Comparison of ENCODE assay signal across 25 cellular contexts in genomic region chr6:16925461-16925860, GRCh38.
A peak's percentile ranks its signal among the peaks of the same experiment; 100 is the strongest.
DNase-seq lines count a peak whose midpoint lies in the region; ATAC-seq, FAIRE-seq and TF ChIP-seq lines count a peak whose summit lies in the region.
"Had no signal": no experiment of that assay in that cellular context is flagged by ENCODE, and none has a peak within 500 bp of the region (broad histone marks: within the 10 kb centered on the region; RNA-seq: fewer than 3 reads in every experiment).

No MANE protein-coding gene starts in this region.

- H2BK5ac ChIP-seq in IMR-90 (ENCODE audit: low read depth, low read length, poor library complexity, severe bottlenecking) = peak overlapping the region; percentile 83
- no peak overlapping the region for H2BK5ac ChIP-seq in mesenchymal stem cell (ENCODE audit: low read depth, low read length, poor library complexity, severe bottlenecking)

- H4K8ac ChIP-seq in IMR-90 (ENCODE audit: low read depth in 2 of 2, low read length in 2 of 2) (peak overlapping the region; percentile 74 to 96), mesenchymal stem cell (ENCODE audit: low read length) (no peak overlapping the region)

- H3K4me3 ChIP-seq in IMR-90 (ENCODE audit: insufficient read depth, low read depth, low read length) (no peak overlapping the region), astrocyte (ENCODE audit: insufficient read depth, low read depth, low read length) (no peak overlapping the region), mesenchymal stem cell (ENCODE audit: insufficient read depth in 1 of 2, low read depth in 1 of 2, low read length in 2 of 2) (no peak overlapping the region), SK-N-SH (ENCODE audit: low read depth in 2 of 2, low read length in 1 of 2) (no peak overlapping the region)
- H3K4me3 ChIP-seq: GM12878, Peyer's patch had no signal

- no peak overlapping the region for H2AFZ ChIP-seq in IMR-90 (replicated peaks; ENCODE audit: low read length, poor library complexity)
- H2AFZ ChIP-seq in astrocyte (ENCODE audit: low read depth, low read length) = no peak overlapping the region
- H2AFZ ChIP-seq in mesenchymal stem cell (ENCODE audit: low read depth, low read length) = no peak overlapping the region
- H2AFZ ChIP-seq in SK-N-SH (ENCODE audit: low read depth) = no peak overlapping the region

- ATAC-seq in IMR-90 (ENCODE audit: low read depth) = peak; percentile 42
- ATAC-seq in HG03097 (IDR thresholded peaks at IDR 0.05; ENCODE audit: low FRiP score, unreplicated experiment) = no peak
- no peak for ATAC-seq in HG03521 (IDR thresholded peaks at IDR 0.05; ENCODE audit: unreplicated experiment)
- ATAC-seq: GM12878, HCT116 had no signal

- no peaks in the 10 kb centered on the region for H3K36me3 ChIP-seq in IMR-90 (ENCODE audit: control insufficient read depth, insufficient read depth, low read length)
- no peaks in the 10 kb centered on the region for H3K36me3 ChIP-seq in astrocyte (ENCODE audit: insufficient read depth, low read length)
- no peaks in the 10 kb centered on the region for H3K36me3 ChIP-seq in mesenchymal stem cell (ENCODE audit: control insufficient read depth in 1 of 2, insufficient read depth in 2 of 2, low read depth in 1 of 2, low read length in 2 of 2)
- H3K36me3 ChIP-seq in SK-N-SH (replicated peaks in 1 of 2; ENCODE audit: control insufficient read depth in 1 of 2, insufficient read depth in 2 of 2, low read length in 1 of 2) = no peaks in the 10 kb centered on the region
- H3K36me3 ChIP-seq: Peyer's patch had no signal

- H3K4ac ChIP-seq in IMR-90 (ENCODE audit: low read depth, low read length) (peak overlapping the region; percentile 97), mesenchymal stem cell (ENCODE audit: low read depth in 1 of 2, low read length in 2 of 2) (no peak overlapping the region)

- peak overlapping the region; percentile 100 for H4K5ac ChIP-seq in IMR-90 (ENCODE audit: low read depth, low read length)

- peak overlapping the region; percentile 67 for H3K56ac ChIP-seq in IMR-90 (ENCODE audit: extremely low read depth, insufficient read depth, low read length)

- H3K27me3 ChIP-seq in IMR-90 (ENCODE audit: control insufficient read depth, insufficient read depth, low read length) (no peaks in the 10 kb centered on the region), astrocyte (ENCODE audit: insufficient read depth, low read length) (no peaks in the 10 kb centered on the region), mesenchymal stem cell (ENCODE audit: control insufficient read depth in 1 of 2, insufficient read depth in 1 of 2, low read length in 2 of 2) (no peaks in the 10 kb centered on the region), SK-N-SH (ENCODE audit: insufficient read depth) (no peaks in the 10 kb centered on the region)
- H3K27me3 ChIP-seq: Peyer's patch had no signal

- no peak overlapping the region for H2AK9ac ChIP-seq in IMR-90 (replicated peaks; ENCODE audit: low read depth, low read length, poor library complexity)

- dilution Hi-C loops in IMR-90 (cut with HindIII; ENCODE audit: low sequenced_read_pairs, unreplicated experiment) = no loop called here

- H4K20me1 ChIP-seq in IMR-90 (ENCODE audit: insufficient read depth, low read length) (no peaks in the 10 kb centered on the region), astrocyte (ENCODE audit: insufficient read depth, low read length) (no peaks in the 10 kb centered on the region), SK-N-SH (ENCODE audit: insufficient read depth) (no peaks in the 10 kb centered on the region)

- H2AK5ac ChIP-seq in IMR-90 (ENCODE audit: low read depth, low read length) = peak overlapping the region; percentile 92; the same call in 1 of the 2 replicates
- no peak overlapping the region for H2AK5ac ChIP-seq in mesenchymal stem cell (ENCODE audit: low read length, severe bottlenecking)

- H3K4me3 Mint-ChIP-seq in astrocyte (ENCODE audit: unreplicated experiment) = no peak overlapping the region

- H3K18ac ChIP-seq in IMR-90 (ENCODE audit: low read depth, low read length) (peak overlapping the region; percentile 100), mesenchymal stem cell (ENCODE audit: low read depth in 1 of 2, low read length in 2 of 2) (no peak overlapping the region)

- H3K23ac ChIP-seq in IMR-90 (ENCODE audit: low read depth, low read length) (peak overlapping the region; percentile 40; the same call in 1 of the 2 replicates), mesenchymal stem cell (ENCODE audit: low read length in 2 of 2) (no peak overlapping the region)

- H2BK20ac ChIP-seq in IMR-90 (ENCODE audit: low read depth, low read length) = peak overlapping the region; percentile 98

- H2BK120ac ChIP-seq in IMR-90 (ENCODE audit: low read depth, low read length) (peak overlapping the region; percentile 98), mesenchymal stem cell (ENCODE audit: low read depth, low read length) (no peak overlapping the region)

- peak; percentile 60 for FAIRE-seq in astrocyte (lab: Jason Lieb, UNC)
- FAIRE-seq: GM12878, GM19239 had no signal

- peak overlapping the region; percentile 93; the same call in 1 of the 2 replicates for H3K14ac ChIP-seq in IMR-90 (replicated peaks; ENCODE audit: low read depth, low read length)
- no peak overlapping the region for H3K14ac ChIP-seq in mesenchymal stem cell (ENCODE audit: low read length in 2 of 2)

- TF ChIP-seq RAD21 in IMR-90 (IDR thresholded peaks at IDR 0.05; ENCODE audit: low read length) (no peak), SK-N-SH (IDR thresholded peaks at IDR 0.05; ENCODE audit: low read length) (no peak)

- H3K9me3 ChIP-seq in IMR-90 (ENCODE audit: control insufficient read depth, insufficient read depth, low read length) (no peaks in the 10 kb centered on the region), astrocyte (ENCODE audit: insufficient read depth, low read depth, low read length) (no peaks in the 10 kb centered on the region), mesenchymal stem cell (ENCODE audit: control insufficient read depth, low read length) (no peaks in the 10 kb centered on the region), SK-N-SH (no peaks in the 10 kb centered on the region)
- H3K9me3 ChIP-seq: Peyer's patch had no signal

- H3K4me1 ChIP-seq in IMR-90 (ENCODE audit: control insufficient read depth, insufficient read depth, low read length) (peaks cover 16% of the 10 kb centered on the region), astrocyte (ENCODE audit: insufficient read depth, low read length) (no peaks in the 10 kb centered on the region), mesenchymal stem cell (ENCODE audit: control insufficient read depth, insufficient read depth, low read depth, low read length) (no peaks in the 10 kb centered on the region), SK-N-SH (ENCODE audit: control insufficient read depth in 1 of 2, insufficient read depth in 2 of 2, low read depth in 1 of 2, low read length in 1 of 2) (peaks cover 0 to 5% of the 10 kb centered on the region in 2 experiments; a peak in 1 of 4 replicates)
- H3K4me1 ChIP-seq: Peyer's patch had no signal

- TF ChIP-seq EP300 in SK-N-SH (IDR thresholded peaks at IDR 0.05; ENCODE audit: borderline replicate concordance in 1 of 2, low read depth in 1 of 2, low read length in 1 of 2) = no peak

- H3K27ac ChIP-seq in IMR-90 (ENCODE audit: insufficient read depth, low read length) (peak overlapping the region; percentile 57; the same call in 1 of the 2 replicates), astrocyte (ENCODE audit: low read depth, low read length) (no peak overlapping the region), mesenchymal stem cell (ENCODE audit: low read length, poor library complexity, severe bottlenecking) (no peak overlapping the region), SK-N-SH (ENCODE audit: low read depth in 2 of 2, low read length in 1 of 2) (peak overlapping the region in 1 of 2 experiments; percentile 36; a peak in 1 of 4 replicates)
- H3K27ac ChIP-seq: C4-2B, KMS-11, Peyer's patch had no signal

- no peak overlapping the region; the same call in 1 of the 2 replicates for H3K9ac ChIP-seq in IMR-90 (ENCODE audit: low read depth, low read length)
- no peak overlapping the region for H3K9ac ChIP-seq in astrocyte (ENCODE audit: low read length)
- H3K9ac ChIP-seq in mesenchymal stem cell (ENCODE audit: low read length) = no peak overlapping the region
- H3K9ac ChIP-seq in SK-N-SH = no peak overlapping the region
- H3K9ac ChIP-seq: KMS-11 had no signal

- CTCF ChIA-PET in IMR-90 (lab: Yijun Ruan, JAX) (interaction anchor here (0.7 kb wide), 1 partner anchor 565 kb away, joined by 3 read pairs; no protein-coding TSS in a partner anchor), SK-N-SH (lab: Yijun Ruan, JAX) (interaction anchor here (1.8 kb wide), 1 partner anchor 40 kb away, joined by 5 read pairs; no protein-coding TSS in a partner anchor)

- no peak overlapping the region for H3K27ac Mint-ChIP-seq in astrocyte (ENCODE audit: unreplicated experiment)

- H2BK12ac ChIP-seq in mesenchymal stem cell (ENCODE audit: low read length in 2 of 2) = no peak overlapping the region

- WGBS in IMR-90 (ENCODE audit: extremely low coverage in 2 of 2, insufficient read length in 1 of 2), 2 experiments = no CpG with 5 or more reads among the region's 4 CpGs
- WGBS in mesenchymal stem cell = 61% methylated on average over 3 of the region's 4 CpGs
- WGBS in SK-N-SH (ENCODE audit: low lambda C conversion rate) = 71% methylated on average over 4 of the region's 4 CpGs

- H3K9me3 Mint-ChIP-seq in astrocyte (ENCODE audit: unreplicated experiment) = peaks cover 3% of the 10 kb centered on the region

- in situ Hi-C loops in IMR-90 (cut with MboI; ENCODE audit: low sequenced_read_pairs) = no loop called here

- no peaks in the 10 kb centered on the region for H3K4me1 Mint-ChIP-seq in astrocyte (ENCODE audit: low read depth, unreplicated experiment)

- H3K36me3 Mint-ChIP-seq in astrocyte (ENCODE audit: low read depth, unreplicated experiment) = no peaks in the 10 kb centered on the region

- peaks cover 8% of the 10 kb centered on the region for H3K9me1 ChIP-seq in IMR-90 (ENCODE audit: insufficient read depth, low read length)

- DNase-seq in EH (ENCODE audit: low read depth) = peak; percentile 72
- peak; percentile 69 for DNase-seq in IMR-90
- peak; percentile 11 for DNase-seq in astrocyte (ENCODE audit: low read depth)
- DNase-seq in mesenchymal stem cell = peak; percentile 49
- DNase-seq in HPDE6-E6E7 (ENCODE audit: extremely low spot score) = no peak
- no peak for DNase-seq in SK-N-SH
- DNase-seq: AML-193, DMS79 treated with DMSO at 0.1 percent for 48 hours, GF-D8, GOT3, MM.1S, NCI-H1092, NCI-H1436 treated with DMSO at 0.1 percent for 48 hours, NCI-H2081, NCI-H2171 treated with DMSO at 0.1 percent for 48 hours, Peyer's patch, Right ventricle myocardium superior, T-helper 1 cell had no signal

- intact Hi-C loops in IMR-90 (cut with micrococcal nuclease) = no loop called here

- TF ChIP-seq CTCF in IMR-90 (conservative IDR thresholded peaks at IDR 0.05; ENCODE audit: low read depth, low read length) (no peak), astrocyte (IDR thresholded peaks at IDR 0.05; ENCODE audit: insufficient read depth, low read depth, low read length) (no peak), SK-N-SH (IDR thresholded peaks at IDR 0.05) (no peak)

- H3K79me2 ChIP-seq in astrocyte (ENCODE audit: insufficient read depth, low read length) (no peaks in the 10 kb centered on the region), SK-N-SH (ENCODE audit: insufficient read depth) (no peaks in the 10 kb centered on the region)

- no peaks in the 10 kb centered on the region for H3K9me2 ChIP-seq in SK-N-SH

- H3K27me3 Mint-ChIP-seq in astrocyte (ENCODE audit: low read depth, unreplicated experiment) = no peaks in the 10 kb centered on the region

- H3K4me2 ChIP-seq in IMR-90 (ENCODE audit: low read depth, low read length) (peak overlapping the region; percentile 41; the same call in 1 of the 2 replicates), astrocyte (ENCODE audit: low read length) (no peak overlapping the region), mesenchymal stem cell (ENCODE audit: low read length, poor library complexity, severe bottlenecking) (no peak overlapping the region), SK-N-SH (no peak overlapping the region)
- H3K4me2 ChIP-seq: KMS-11 had no signal

- H3K79me1 ChIP-seq in IMR-90 (ENCODE audit: low read depth in 1 of 2, low read length in 2 of 2) (no peaks in the 10 kb centered on the region), mesenchymal stem cell (replicated peaks; ENCODE audit: low read length, poor library complexity, severe bottlenecking) (no peaks in the 10 kb centered on the region)

- TF ChIP-seq POLR2A in IMR-90 (IDR thresholded peaks at IDR 0.05; ENCODE audit: low read depth, low read length) = no peak

- peaks cover 6% of the 10 kb centered on the region for H3F3A ChIP-seq in SK-N-SH (replicated peaks; ENCODE audit: insufficient read depth)

- no TSS peak for BruUV-seq in IMR-90 (replicated peaks; lab: Mats Ljungman, UMichigan)

- POLR2A ChIA-PET in IMR-90 (lab: Charles Lee; ENCODE audit: unreplicated experiment) = no interaction called here
- POLR2A ChIA-PET in SK-N-SH (lab: Yijun Ruan, JAX) = no interaction called here

- H2BK15ac ChIP-seq in IMR-90 (ENCODE audit: low read depth, low read length) = peak overlapping the region; percentile 96
- no peak overlapping the region for H2BK15ac ChIP-seq in mesenchymal stem cell (ENCODE audit: low read depth, poor library complexity, severe bottlenecking)

- H4K91ac ChIP-seq in IMR-90 (ENCODE audit: insufficient read depth, low read depth, low read length) (peak overlapping the region; percentile 93), mesenchymal stem cell (ENCODE audit: low read length) (no peak overlapping the region)

Comparison
In these comparisons a context has a peak if more than half of its experiments do, and no peak if none do; other contexts are left out.
1. DNase-seq: peak in EH (single experiment), IMR-90 (single experiment), astrocyte (single experiment) and mesenchymal stem cell (single experiment); none in HPDE6-E6E7 (single experiment) and SK-N-SH (single experiment).